Comparison of ENCODE assay signal across 12 cellular contexts in genomic region chr17:954431-955164, GRCh38. TPM values are rescaled to one million over a fixed set of nuclear protein-coding genes. Genes with fewer than 3 reads are reported as not detected.
A peak's percentile ranks its signal among the peaks of the same experiment; 100 is the strongest.
DNase-seq lines count a peak whose midpoint lies in the region; ATAC-seq, FAIRE-seq and TF ChIP-seq lines count a peak whose summit lies in the region.
"Had no signal": no experiment of that assay in that cellular context is flagged by ENCODE, and none has a peak within 500 bp of the region (broad histone marks: within the 10 kb centered on the region; RNA-seq: fewer than 3 reads in every experiment).

No MANE protein-coding gene starts in this region.

- no peak for ATAC-seq in activated naive CD4-positive, alpha-beta T cell treated with anti-CD3 and anti-CD28 coated beads, Interleukin-2, amount 50 U/mL, for 72 hours

- H3K9me3 ChIP-seq in ectodermal cell (ENCODE audit: control insufficient read depth, low read length) = no peaks in the 10 kb centered on the region
- no peaks in the 10 kb centered on the region for H3K9me3 ChIP-seq in mesenchymal stem cell (ENCODE audit: control insufficient read depth, low read length)
- no peaks in the 10 kb centered on the region for H3K9me3 ChIP-seq in transverse colon
- no peaks in the 10 kb centered on the region for H3K9me3 ChIP-seq in small intestine (ENCODE audit: control insufficient read depth, low read depth)

- no peaks in the 10 kb centered on the region for H3K9me3 Mint-ChIP-seq in activated naive CD4-positive, alpha-beta T cell treated with anti-CD3 and anti-CD28 coated beads, Interleukin-2, amount 50 U/mL, for 24 hours
- no peaks in the 10 kb centered on the region for H3K9me3 Mint-ChIP-seq in activated naive CD4-positive, alpha-beta T cell treated with anti-CD3 and anti-CD28 coated beads, Interleukin-2, amount 50 U/mL, for 72 hours
- H3K9me3 Mint-ChIP-seq in T-helper 2 cell treated with Interferon-gamma antibody and Interleukin-4, amounts not matched to agents 5 μg/mL and 100 μg/mL, for 36 hours = no peaks in the 10 kb centered on the region

- H2BK5ac ChIP-seq in mesenchymal stem cell (ENCODE audit: low read depth, low read length, poor library complexity, severe bottlenecking) = peak overlapping the region; percentile 99

- FAIRE-seq in small intestine (lab: Jason Lieb, UNC) = no peak

- no peaks in the 10 kb centered on the region for H3K36me3 Mint-ChIP-seq in activated naive CD4-positive, alpha-beta T cell treated with anti-CD3 and anti-CD28 coated beads, Interleukin-2, amount 50 U/mL, for 24 hours
- no peaks in the 10 kb centered on the region for H3K36me3 Mint-ChIP-seq in activated naive CD4-positive, alpha-beta T cell treated with anti-CD3 and anti-CD28 coated beads, Interleukin-2, amount 50 U/mL, for 72 hours
- H3K36me3 Mint-ChIP-seq in T-helper 2 cell treated with Interferon-gamma antibody and Interleukin-4, amounts not matched to agents 5 μg/mL and 100 μg/mL, for 36 hours (ENCODE audit: low read depth) = no peaks in the 10 kb centered on the region

- WGBS in ectodermal cell, 2 experiments = 78 to 84% methylated on average over 23 of the region's 23 CpGs
- WGBS in mesenchymal stem cell = 17% methylated on average over 23 of the region's 23 CpGs
- WGBS in transverse colon (ENCODE audit: low coverage in 1 of 2), 2 donors = 46 to 51% methylated on average over 3 to 23 of the region's 23 CpGs
- WGBS in small intestine, 3 donors = 53 to 61% (median 60%) methylated on average over 23 of the region's 23 CpGs

- no peak for DNase-seq in activated naive CD4-positive, alpha-beta T cell treated with anti-CD3 and anti-CD28 coated beads, Interleukin-2, amount 50 U/mL, for 72 hours (ENCODE audit: low spot score in 2 of 2)
- peak; percentile 99 for DNase-seq in mesenchymal stem cell
- DNase-seq in transverse colon = no peak
- DNase-seq in NCI-H345 treated with DMSO at 0.1 percent for 48 hours (lab: John Stamatoyannopoulos, UW; ENCODE audit: unreplicated experiment) = no peak
- DNase-seq in small intestine = no peak
- no peak for DNase-seq in T-helper 2 cell treated with Interferon-gamma antibody and Interleukin-4, amounts not matched to agents 5 μg/mL and 100 μg/mL, for 36 hours (ENCODE audit: low spot score)
- DNase-seq: 8988T; activated T-cell treated with anti-CD3 and anti-CD28 coated beads for 4 hours; effector CD4-positive, alpha-beta T cell; NCI-H446 treated with DMSO at 0.1 percent for 48 hours had no signal

- peak overlapping the region; percentile 24 for H3K4me2 ChIP-seq in mesenchymal stem cell (ENCODE audit: low read length, poor library complexity, severe bottlenecking)

- H3K36me3 ChIP-seq in ectodermal cell (ENCODE audit: control insufficient read depth, insufficient read depth, low read length) = no peaks in the 10 kb centered on the region
- H3K36me3 ChIP-seq in mesenchymal stem cell (ENCODE audit: control insufficient read depth in 1 of 2, insufficient read depth in 2 of 2, low read depth in 1 of 2, low read length in 2 of 2) = peaks cover 0 to 22% of the 10 kb centered on the region in 2 experiments
- H3K36me3 ChIP-seq in transverse colon = no peaks in the 10 kb centered on the region
- H3K36me3 ChIP-seq in small intestine (ENCODE audit: control insufficient read depth in 2 of 2, insufficient read depth in 2 of 2, low read length in 2 of 2) = no peaks in the 10 kb centered on the region

- no peak for TF ChIP-seq CTCF in transverse colon (IDR thresholded peaks at IDR 0.05)

- in situ Hi-C loops in transverse colon (cut with MboI; ENCODE audit: low pct_ligation_motif_present in 1 of 4, low pct_unique_long_range_greater_than_20kb in 1 of 4, low sequenced_read_pairs in 3 of 4) = no loop called here

- peak overlapping the region; percentile 84 for H4K8ac ChIP-seq in mesenchymal stem cell (ENCODE audit: low read length)

- peak overlapping the region; percentile 96 for H4K91ac ChIP-seq in mesenchymal stem cell (ENCODE audit: low read length)

- no peak overlapping the region for H2BK15ac ChIP-seq in mesenchymal stem cell (ENCODE audit: low read depth, poor library complexity, severe bottlenecking)

- no peak overlapping the region for H3K4me3 Mint-ChIP-seq in activated naive CD4-positive, alpha-beta T cell treated with anti-CD3 and anti-CD28 coated beads, Interleukin-2, amount 50 U/mL, for 24 hours
- no peak overlapping the region for H3K4me3 Mint-ChIP-seq in T-helper 2 cell treated with Interferon-gamma antibody and Interleukin-4, amounts not matched to agents 5 μg/mL and 100 μg/mL, for 36 hours

- H3K4me1 Mint-ChIP-seq in activated naive CD4-positive, alpha-beta T cell treated with anti-CD3 and anti-CD28 coated beads, Interleukin-2, amount 50 U/mL, for 24 hours = no peaks in the 10 kb centered on the region
- no peaks in the 10 kb centered on the region for H3K4me1 Mint-ChIP-seq in T-helper 2 cell treated with Interferon-gamma antibody and Interleukin-4, amounts not matched to agents 5 μg/mL and 100 μg/mL, for 36 hours (ENCODE audit: low read depth)

- peak overlapping the region; percentile 85 to 98 for H2BK12ac ChIP-seq in mesenchymal stem cell (ENCODE audit: low read length in 2 of 2)

- H3K4ac ChIP-seq in mesenchymal stem cell (ENCODE audit: low read depth in 1 of 2, low read length in 2 of 2) = peak overlapping the region; percentile 74 to 86

- H2AK5ac ChIP-seq in mesenchymal stem cell (ENCODE audit: low read length, severe bottlenecking) = peak overlapping the region; percentile 100

- peak overlapping the region; percentile 51 for H3K27ac Mint-ChIP-seq in activated naive CD4-positive, alpha-beta T cell treated with anti-CD3 and anti-CD28 coated beads, Interleukin-2, amount 50 U/mL, for 24 hours
- H3K27ac Mint-ChIP-seq in activated naive CD4-positive, alpha-beta T cell treated with anti-CD3 and anti-CD28 coated beads, Interleukin-2, amount 50 U/mL, for 72 hours = no peak overlapping the region
- H3K27ac Mint-ChIP-seq in T-helper 2 cell treated with Interferon-gamma antibody and Interleukin-4, amounts not matched to agents 5 μg/mL and 100 μg/mL, for 36 hours = no peak overlapping the region

- peaks cover 12% of the 10 kb centered on the region for H3K27me3 Mint-ChIP-seq in activated naive CD4-positive, alpha-beta T cell treated with anti-CD3 and anti-CD28 coated beads, Interleukin-2, amount 50 U/mL, for 24 hours
- H3K27me3 Mint-ChIP-seq in T-helper 2 cell treated with Interferon-gamma antibody and Interleukin-4, amounts not matched to agents 5 μg/mL and 100 μg/mL, for 36 hours (ENCODE audit: low read depth) = peaks cover 7% of the 10 kb centered on the region

- H2AFZ ChIP-seq in mesenchymal stem cell (ENCODE audit: low read depth, low read length) = no peak overlapping the region

- no peak overlapping the region for H3K4me3 ChIP-seq in ectodermal cell (ENCODE audit: insufficient read depth, low read depth, low read length)
- H3K4me3 ChIP-seq in mesenchymal stem cell (ENCODE audit: insufficient read depth in 1 of 2, low read depth in 1 of 2, low read length in 2 of 2) = no peak overlapping the region
- H3K4me3 ChIP-seq in transverse colon = no peak overlapping the region
- H3K4me3 ChIP-seq in small intestine (ENCODE audit: low read depth in 1 of 2, low read length in 2 of 2) = no peak overlapping the region

- H3K27ac ChIP-seq in ectodermal cell (ENCODE audit: insufficient read depth, low read depth, low read length, poor library complexity, severe bottlenecking) (peak overlapping the region; percentile 72), mesenchymal stem cell (ENCODE audit: low read length, poor library complexity, severe bottlenecking) (peak overlapping the region; percentile 98), transverse colon (peak overlapping the region; percentile 60 to 83 (median 74)), small intestine (ENCODE audit: low read depth in 1 of 2, low read length in 1 of 2) (peak overlapping the region in 1 of 2 donors; percentile 60)

- H3K27me3 ChIP-seq in ectodermal cell (ENCODE audit: control insufficient read depth, insufficient read depth, low read length, poor library complexity, severe bottlenecking) (no peaks in the 10 kb centered on the region), mesenchymal stem cell (ENCODE audit: control insufficient read depth in 1 of 2, insufficient read depth in 1 of 2, low read length in 2 of 2) (peaks cover 0 to 19% of the 10 kb centered on the region in 2 experiments), transverse colon (no peaks in the 10 kb centered on the region), small intestine (ENCODE audit: control insufficient read depth in 2 of 2, insufficient read depth in 2 of 2, low read length in 2 of 2) (peaks cover 0 to 4% of the 10 kb centered on the region in 2 donors)

- H3K4me1 ChIP-seq in ectodermal cell (ENCODE audit: control insufficient read depth, insufficient read depth, low read length) = peaks cover 16% of the 10 kb centered on the region
- peaks cover 44% of the 10 kb centered on the region for H3K4me1 ChIP-seq in mesenchymal stem cell (ENCODE audit: control insufficient read depth, insufficient read depth, low read depth, low read length)
- H3K4me1 ChIP-seq in transverse colon = peaks cover 0 to 25% (median 11%) of the 10 kb centered on the region in 4 donors
- H3K4me1 ChIP-seq in small intestine (ENCODE audit: control insufficient read depth in 2 of 2, insufficient read depth in 1 of 2, low read depth in 1 of 2, low read length in 1 of 2) = no peaks in the 10 kb centered on the region

- peaks cover 14% of the 10 kb centered on the region for H3K79me1 ChIP-seq in mesenchymal stem cell (replicated peaks; ENCODE audit: low read length, poor library complexity, severe bottlenecking)

- no peak overlapping the region for H3K23ac ChIP-seq in mesenchymal stem cell (ENCODE audit: low read length in 2 of 2)

- H3K14ac ChIP-seq in mesenchymal stem cell (ENCODE audit: low read length in 2 of 2) = no peak overlapping the region

- no peak overlapping the region for H3K9ac ChIP-seq in mesenchymal stem cell (ENCODE audit: low read length)

- peak overlapping the region; percentile 65 for H2BK120ac ChIP-seq in mesenchymal stem cell (ENCODE audit: low read depth, low read length)

- no peak for TF ChIP-seq POLR2A in transverse colon (IDR thresholded peaks at IDR 0.05)

- TF ChIP-seq EP300 in transverse colon (IDR thresholded peaks at IDR 0.05; ENCODE audit: low read depth) = no peak

- intact Hi-C loops in transverse colon (cut with DNase I; ENCODE audit: low total_unique reads) = no loop called here

- H3K18ac ChIP-seq in mesenchymal stem cell (ENCODE audit: low read depth in 1 of 2, low read length in 2 of 2) = peak overlapping the region; percentile 56 to 84

RNA-seq across cellular contexts. Expression of gene NXN, which starts 25.0 kb away (rescaled TPM):
- under 1 TPM; 0.39 to 0.80 TPM for total RNA-seq in activated naive CD4-positive, alpha-beta T cell treated with anti-CD3 and anti-CD28 coated beads, Interleukin-2, amount 50 U/mL, for 72 hours
- 83.0 TPM for polyA plus RNA-seq in ectodermal cell (2013, experiment 1 of 4)
- polyA plus RNA-seq in ectodermal cell (2013, experiment 2 of 4) = 85.2 TPM
- polyA plus RNA-seq in ectodermal cell (2013, experiment 3 of 4) = 63.8 TPM
- 65.9 TPM for polyA plus RNA-seq in ectodermal cell (2013, experiment 4 of 4)
- polyA plus RNA-seq in mesenchymal stem cell (2013, experiment 1 of 2) = 83.3 TPM
- polyA plus RNA-seq in mesenchymal stem cell (2013, experiment 2 of 2) = 82.4 TPM
- 100 to 1,000 TPM in 1 of 4 donors, 10 to 100 TPM in 3; 10.6 to 222 (median 13.8) TPM for total RNA-seq in transverse colon
- 10 to 100 TPM in 1 of 3 donors, 1 to 10 TPM in 2; 2.2 to 12.5 (median 6.2) TPM for polyA plus RNA-seq in small intestine

RNA-seq across cellular contexts. Expression of gene TIMM22, which starts 42.3 kb away (rescaled TPM):
- total RNA-seq in activated naive CD4-positive, alpha-beta T cell treated with anti-CD3 and anti-CD28 coated beads, Interleukin-2, amount 50 U/mL, for 72 hours = 10 to 100 TPM in 1 of 2 donors, 1 to 10 TPM in 1; 2.4 to 10.0 TPM
- polyA plus RNA-seq in ectodermal cell (2013, experiment 1 of 4) = 13.9 TPM
- 15.7 TPM for polyA plus RNA-seq in ectodermal cell (2013, experiment 2 of 4)
- 11.9 TPM for polyA plus RNA-seq in ectodermal cell (2013, experiment 3 of 4)
- polyA plus RNA-seq in ectodermal cell (2013, experiment 4 of 4) = 13.6 TPM
- polyA plus RNA-seq in mesenchymal stem cell (2013, experiment 1 of 2) = 14.9 TPM
- 15.8 TPM for polyA plus RNA-seq in mesenchymal stem cell (2013, experiment 2 of 2)
- total RNA-seq in transverse colon = 10 to 100 TPM; 10.5 to 17.6 (median 12.1) TPM
- polyA plus RNA-seq in small intestine = 1 to 10 TPM; 6.9 to 8.5 (median 7.6) TPM

Comparison
In these comparisons a context has a peak if more than half of its experiments do, and no peak if none do; other contexts are left out.
1. RNA of gene NXN, which starts 25.0 kb away (total RNA-seq): 10.6 to 222 TPM in transverse colon; 0.39 to 0.80 TPM in activated naive CD4-positive, alpha-beta T cell treated with anti-CD3 and anti-CD28 coated beads, Interleukin-2, amount 50 U/mL, for 72 hours; every median in the first group is over 4 times any median in the second.